1 cellular context compared by ENCODE assay signal in the genomic region with DNA sequence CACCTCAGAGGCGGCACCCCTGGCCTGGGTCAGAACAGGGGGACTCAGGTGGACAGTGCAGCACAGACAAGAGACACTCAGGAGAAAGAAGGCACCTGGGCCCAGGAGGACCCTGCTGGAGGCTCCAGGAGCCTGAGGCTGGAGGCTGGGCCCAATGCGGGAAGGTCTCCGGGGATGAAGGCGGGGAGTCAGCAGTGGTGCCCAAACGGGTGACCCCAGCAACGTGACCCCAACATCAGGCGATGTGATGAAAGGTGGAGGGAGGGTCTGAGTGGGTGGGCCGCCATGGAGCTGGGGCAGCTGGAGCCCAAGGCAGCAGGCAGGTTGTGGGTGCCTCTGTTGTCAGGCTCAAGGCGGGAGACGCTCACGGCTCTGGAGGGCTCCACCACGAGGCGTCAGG.
TF ChIP-seq lines count a peak whose summit lies in the region.

No MANE protein-coding gene starts in this region.

TF ChIP-seq in HepG2, 621 proteins besides CTCF, POLR2A, EP300 and RAD21:
- no peak for TF ChIP-seq BRCA1 (CRISPR knock-in tag; IDR thresholded peaks at IDR 0.05)
- TF ChIP-seq, protein P1, sequence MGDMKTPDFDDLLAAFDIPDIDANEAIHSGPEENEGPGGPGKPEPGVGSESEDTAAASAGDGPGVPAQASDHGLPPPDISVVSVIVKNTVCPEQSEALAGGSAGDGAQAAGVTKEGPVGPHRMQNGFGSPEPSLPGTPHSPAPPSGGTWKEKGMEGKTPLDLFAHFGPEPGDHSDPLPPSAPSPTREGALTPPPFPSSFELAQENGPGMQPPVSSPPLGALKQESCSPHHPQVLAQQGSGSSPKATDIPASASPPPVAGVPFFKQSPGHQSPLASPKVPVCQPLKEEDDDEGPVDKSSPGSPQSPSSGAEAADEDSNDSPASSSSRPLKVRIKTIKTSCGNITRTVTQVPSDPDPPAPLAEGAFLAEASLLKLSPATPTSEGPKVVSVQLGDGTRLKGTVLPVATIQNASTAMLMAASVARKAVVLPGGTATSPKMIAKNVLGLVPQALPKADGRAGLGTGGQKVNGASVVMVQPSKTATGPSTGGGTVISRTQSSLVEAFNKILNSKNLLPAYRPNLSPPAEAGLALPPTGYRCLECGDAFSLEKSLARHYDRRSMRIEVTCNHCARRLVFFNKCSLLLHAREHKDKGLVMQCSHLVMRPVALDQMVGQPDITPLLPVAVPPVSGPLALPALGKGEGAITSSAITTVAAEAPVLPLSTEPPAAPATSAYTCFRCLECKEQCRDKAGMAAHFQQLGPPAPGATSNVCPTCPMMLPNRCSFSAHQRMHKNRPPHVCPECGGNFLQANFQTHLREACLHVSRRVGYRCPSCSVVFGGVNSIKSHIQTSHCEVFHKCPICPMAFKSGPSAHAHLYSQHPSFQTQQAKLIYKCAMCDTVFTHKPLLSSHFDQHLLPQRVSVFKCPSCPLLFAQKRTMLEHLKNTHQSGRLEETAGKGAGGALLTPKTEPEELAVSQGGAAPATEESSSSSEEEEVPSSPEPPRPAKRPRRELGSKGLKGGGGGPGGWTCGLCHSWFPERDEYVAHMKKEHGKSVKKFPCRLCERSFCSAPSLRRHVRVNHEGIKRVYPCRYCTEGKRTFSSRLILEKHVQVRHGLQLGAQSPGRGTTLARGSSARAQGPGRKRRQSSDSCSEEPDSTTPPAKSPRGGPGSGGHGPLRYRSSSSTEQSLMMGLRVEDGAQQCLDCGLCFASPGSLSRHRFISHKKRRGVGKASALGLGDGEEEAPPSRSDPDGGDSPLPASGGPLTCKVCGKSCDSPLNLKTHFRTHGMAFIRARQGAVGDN (CRISPR knock-in tag; IDR thresholded peaks at IDR 0.05), result peak; percentile 2; the same call in 1 of the 2 replicates
- no peak for TF ChIP-seq CBX5 (CRISPR knock-in tag; IDR thresholded peaks at IDR 0.05; ENCODE audit: borderline replicate concordance)
- TF ChIP-seq, protein P2, sequence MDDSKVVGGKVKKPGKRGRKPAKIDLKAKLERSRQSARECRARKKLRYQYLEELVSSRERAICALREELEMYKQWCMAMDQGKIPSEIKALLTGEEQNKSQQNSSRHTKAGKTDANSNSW (CRISPR knock-in tag; IDR thresholded peaks at IDR 0.05; ENCODE audit: borderline replicate concordance), result no peak
- no peak for TF ChIP-seq BHLHE40 (IDR thresholded peaks at IDR 0.05; ENCODE audit: low read length)
TF ChIP-seq in HepG2: peak in this region for 1.
